Comparison of ENCODE assay signal across 21 cellular contexts in genomic region chr15:101409621-101410020, GRCh38.
"Had no signal": no experiment of that assay in that cellular context is flagged by ENCODE, and none has a peak within 500 bp of the region (broad histone marks: within the 10 kb centered on the region; RNA-seq: fewer than 3 reads in every experiment).

No MANE protein-coding gene starts in this region.

- H3K4me2 ChIP-seq: SK-N-SH had no signal

- H3K9ac ChIP-seq: SK-N-SH had no signal

- H3K9me3 ChIP-seq: SK-N-SH had no signal

- DNase-seq: KBM-7, MM.1S, NCI-H1092 treated with DMSO at 0.1 percent for 48 hours, NCI-H1436, NCI-H187, NCI-H2029, NCI-H2081 treated with DMSO at 0.1 percent for 48 hours, NCI-H2171, NCI-H226, NCI-H446, NCI-H510A, NCI-H524 treated with DMSO at 0.1 percent for 48 hours, NCI-H69, NCI-H774, PC-3, SHP77, SK-N-SH, SW 1271 had no signal

- ATAC-seq: Panc1, PC-3 had no signal

- H3K27ac ChIP-seq: HL-60, RWPE1 had no signal
